19 cellular contexts compared by ENCODE assay signal in genomic region chr1:223802032-223802431, GRCh38. TPM values are rescaled to one million over a fixed set of nuclear protein-coding genes. Genes with fewer than 3 reads are reported as not detected.
DNase-seq lines count a peak whose midpoint lies in the region; ATAC-seq and TF ChIP-seq lines count a peak whose summit lies in the region.
"Had no signal": no experiment of that assay in that cellular context is flagged by ENCODE, and none has a peak within 500 bp of the region (broad histone marks: within the 10 kb centered on the region; RNA-seq: fewer than 3 reads in every experiment).

No MANE protein-coding gene starts in this region.

- no peak for ATAC-seq in central memory CD8-positive, alpha-beta T cell (replicated peaks; ENCODE audit: extremely low read depth, poor library complexity, severe bottlenecking)
- ATAC-seq: Panc1 had no signal

- H3K79me2 ChIP-seq in Karpas-422 (ENCODE audit: low read length), result no peaks in the 10 kb centered on the region

- DNase-seq in Karpas-422 (peak; percentile 17), putamen (ENCODE audit: low spot score) (peak; percentile 50), SHP77 (lab: John Stamatoyannopoulos, UW) (no peak), NCI-H1105 treated with DMSO at 0.1 percent for 48 hours (lab: John Stamatoyannopoulos, UW) (no peak), MCF 10A (ENCODE audit: unreplicated experiment) (no peak)
- no peak for DNase-seq in central memory CD8-positive, alpha-beta T cell (ENCODE audit: low spot score in 2 of 2)
- DNase-seq: CD4-positive, CD25-positive, alpha-beta regulatory T cell; EL; GF-D8; H7; NCI-H1417 treated with DMSO at 0.1 percent for 48 hours; NCI-H1930; NCI-H226; NCI-H510A treated with DMSO at 0.1 percent for 48 hours; NCI-H774; NK-92 treated with Interleukin-12 subunit alpha and Interleukin-12 subunit beta, amount 100 ng/mL, for 24 hours had no signal

- H3K4me2 ChIP-seq in Karpas-422 (ENCODE audit: low read depth, low read length, poor library complexity, severe bottlenecking), result no peak overlapping the region

- TF ChIP-seq CTCF in MCF 10A (IDR thresholded peaks at IDR 0.05; ENCODE audit: unreplicated experiment), result no peak

- H3K9ac ChIP-seq in Karpas-422 (ENCODE audit: low read length), result no peak overlapping the region

- H4K20me1 ChIP-seq in Karpas-422 (ENCODE audit: insufficient read depth, low read depth, low read length), result no peaks in the 10 kb centered on the region

- POLR2A ChIA-PET in MCF 10A (lab: Yijun Ruan, JAX), result interaction anchor here (0.9 to 1.2 kb wide), 3 partner anchors 9 to 23 kb away, joined by 3 to 7 read pairs (median 4); no protein-coding TSS in a partner anchor

- H3K4me3 Mint-ChIP-seq in central memory CD8-positive, alpha-beta T cell, result no peak overlapping the region
- H3K4me3 Mint-ChIP-seq in MCF 10A (ENCODE audit: unreplicated experiment), result no peak overlapping the region
- H3K4me3 Mint-ChIP-seq: CD4-positive, CD25-positive, alpha-beta regulatory T cell; IgD-negative memory B cell had no signal

- CTCF ChIA-PET in MCF 10A (lab: Yijun Ruan, JAX), result interaction anchor here (0.9 to 1.9 kb wide), 3 partner anchors 10 to 105 kb away, joined by 3 to 13 read pairs (median 4); no protein-coding TSS in a partner anchor

- H3K4me3 ChIP-seq in Karpas-422 (ENCODE audit: low read length), result no peak overlapping the region

- no peaks in the 10 kb centered on the region for H3K4me1 ChIP-seq in Karpas-422 (ENCODE audit: low read length)

- H3K27me3 Mint-ChIP-seq in central memory CD8-positive, alpha-beta T cell, result no peaks in the 10 kb centered on the region
- H3K27me3 Mint-ChIP-seq in MCF 10A (ENCODE audit: insufficient read depth, unreplicated experiment), result no peaks in the 10 kb centered on the region
- H3K27me3 Mint-ChIP-seq: CD4-positive, CD25-positive, alpha-beta regulatory T cell; IgD-negative memory B cell had no signal

- H3K9me3 Mint-ChIP-seq in central memory CD8-positive, alpha-beta T cell, result no peaks in the 10 kb centered on the region
- H3K9me3 Mint-ChIP-seq in MCF 10A (ENCODE audit: unreplicated experiment), result peaks cover 2% of the 10 kb centered on the region
- H3K9me3 Mint-ChIP-seq: CD4-positive, CD25-positive, alpha-beta regulatory T cell; IgD-negative memory B cell had no signal

- no peaks in the 10 kb centered on the region for H3K4me1 Mint-ChIP-seq in central memory CD8-positive, alpha-beta T cell
- H3K4me1 Mint-ChIP-seq in MCF 10A (ENCODE audit: insufficient read depth, unreplicated experiment), result no peaks in the 10 kb centered on the region

- H2AFZ ChIP-seq in Karpas-422 (ENCODE audit: low read length), result no peak overlapping the region

- H3K9me3 ChIP-seq in Karpas-422 (ENCODE audit: low read length), result no peaks in the 10 kb centered on the region

- H3K27ac Mint-ChIP-seq in central memory CD8-positive, alpha-beta T cell (ENCODE audit: low read depth), result peak overlapping the region; percentile 50
- H3K27ac Mint-ChIP-seq in MCF 10A (ENCODE audit: low read depth, unreplicated experiment), result no peak overlapping the region
- H3K27ac Mint-ChIP-seq: CD4-positive, CD25-positive, alpha-beta regulatory T cell had no signal

- peaks cover 67% of the 10 kb centered on the region for H3K36me3 Mint-ChIP-seq in central memory CD8-positive, alpha-beta T cell (ENCODE audit: insufficient read depth)
- H3K36me3 Mint-ChIP-seq in MCF 10A (ENCODE audit: insufficient read depth, unreplicated experiment), result peaks cover 92% of the 10 kb centered on the region

- H3K9me2 ChIP-seq in Karpas-422 (replicated peaks; ENCODE audit: insufficient read depth, low read length), result no peaks in the 10 kb centered on the region

- H3K27ac ChIP-seq in Karpas-422 (ENCODE audit: low read length), result no peak overlapping the region
- H3K27ac ChIP-seq in layer of hippocampus (ENCODE audit: low read depth, low read length), result peak overlapping the region; percentile 77

- H3K27me3 ChIP-seq in Karpas-422 (ENCODE audit: low read length) (no peaks in the 10 kb centered on the region), layer of hippocampus (ENCODE audit: control insufficient read depth, insufficient read depth, low read length) (no peaks in the 10 kb centered on the region)

- intact Hi-C loops in MCF 10A (cut with micrococcal nuclease), result no loop called here

- no TSS peak for BruUV-seq in MCF 10A (replicated peaks; lab: Mats Ljungman, UMichigan)

- H3K36me3 ChIP-seq in Karpas-422 (ENCODE audit: insufficient read depth, low read length), result no peaks in the 10 kb centered on the region

RNA-seq across cellular contexts. Expression of gene TP53BP2, which starts 43.7 kb away (rescaled TPM):
- 0.72 and 1.5 TPM in 2 replicates for total RNA-seq in Karpas-422 (2014; rRNA removed; shearing (Covaris generic); ENCODE audit: low replicate concordance)
- 62.4 and 64.0 TPM in 2 replicates for total RNA-seq in MCF 10A (2022)

Comparison
In these comparisons a context has a peak if more than half of its experiments do, and no peak if none do; other contexts are left out.
1. DNase-seq: peak in Karpas-422 (single experiment) and putamen (single experiment); none in central memory CD8-positive, alpha-beta T cell (0 of 2), SHP77 (0 of 2), NCI-H1105 treated with DMSO at 0.1 percent for 48 hours (single experiment) and MCF 10A (single experiment).
2. RNA of gene TP53BP2, which starts 43.7 kb away (total RNA-seq): 62.4 to 64.0 TPM in MCF 10A; 0.72 to 1.5 TPM in Karpas-422; every median in the first group is over 10 times any median in the second.